15 cellular contexts compared by ENCODE assay signal in genomic region chr12:54164402-54165145, GRCh38. TPM values are rescaled to one million over a fixed set of nuclear protein-coding genes. Genes with fewer than 3 reads are reported as not detected.
DNase-seq lines count a peak whose midpoint lies in the region; ATAC-seq and TF ChIP-seq lines count a peak whose summit lies in the region.
"Had no signal": no experiment of that assay in that cellular context is flagged by ENCODE, and none has a peak within 500 bp of the region (broad histone marks: within the 10 kb centered on the region; RNA-seq: fewer than 3 reads in every experiment).

No MANE protein-coding gene starts in this region.

- peaks cover 14 to 95% (median 75%) of the 10 kb centered on the region in 11 experiments; a peak in 20 of 22 replicates for H3K27me3 ChIP-seq in BLaER1 treated with 17β-estradiol and CSF1 and Interleukin-3, amounts not matched to agents 10 nM and 100 nM
- H3K27me3 ChIP-seq in A673 (replicated peaks; ENCODE audit: insufficient read depth, low read depth, low read length, poor library complexity) (no peaks in the 10 kb centered on the region), right atrium auricular region (no peaks in the 10 kb centered on the region)

- no peak for TF ChIP-seq CTCF in HEK293 (tag by site-specific recombination; IDR thresholded peaks at IDR 0.05)
- TF ChIP-seq CTCF in A673 (conservative IDR thresholded peaks at IDR 0.05; ENCODE audit: low read depth, low read length) = no peak
- TF ChIP-seq CTCF in right atrium auricular region (IDR thresholded peaks at IDR 0.05) = no peak

- H4K20me1 ChIP-seq in BLaER1 treated with 17β-estradiol and CSF1 and Interleukin-3, amounts not matched to agents 10 nM and 100 nM = peaks cover 0 to 12% (median 0%) of the 10 kb centered on the region in 11 experiments; a peak in 5 of 22 replicates

- DNase-seq in SK-N-MC (ENCODE audit: low read depth, low spot score) (no peak), left kidney (ENCODE audit: low read depth, low spot score) (peak; percentile 93), NCI-H82 (lab: John Stamatoyannopoulos, UW) (no peak), A673 (ENCODE audit: low spot score) (no peak), right atrium auricular region (ENCODE audit: low spot score) (no peak)
- DNase-seq: activated CD4-positive, alpha-beta T cell treated with anti-CD3 and anti-CD28 coated beads, Interleukin-2, amount 50 U/mL, for 1 hour; activated naive CD4-positive, alpha-beta T cell treated with anti-CD3 and anti-CD28 coated beads, Interleukin-2, amount 50 U/mL, for 16 hours; Calu3; GDM1; PC-3; psoas muscle; spleen had no signal

- BruUV-seq in A673 (replicated peaks; lab: Mats Ljungman, UMichigan) = no TSS peak

- H3K27ac ChIP-seq in BLaER1 treated with 17β-estradiol and CSF1 and Interleukin-3, amounts not matched to agents 10 nM and 100 nM = no peak overlapping the region
- H3K27ac ChIP-seq in HEK293 (ENCODE audit: extremely low read depth, low read depth, low read length) = peak overlapping the region; percentile 17; the same call in 1 of the 2 replicates
- H3K27ac ChIP-seq in SK-N-MC = peak overlapping the region; percentile 90
- H3K27ac ChIP-seq in A673 (ENCODE audit: low read depth, low read length, poor library complexity, severe bottlenecking) = no peak overlapping the region
- H3K27ac ChIP-seq in right atrium auricular region = no peak overlapping the region
- H3K27ac ChIP-seq: psoas muscle, spleen had no signal

- 0 out of 22 replicates have a peak overlapping the region, but pooled peaks of 1 of the 11 experiments have one; percentile 9 for H3K9ac ChIP-seq in BLaER1 treated with 17β-estradiol and CSF1 and Interleukin-3, amounts not matched to agents 10 nM and 100 nM
- H3K9ac ChIP-seq in SK-N-MC (ENCODE audit: insufficient read length) = peak overlapping the region; percentile 56

- CTCF ChIA-PET in HEK293 (lab: Yijun Ruan, JAX) (interaction anchor here (0.6 to 1.2 kb wide), 5 partner anchors 8 to 530 kb away, joined by 3 to 6 read pairs (median 3); no protein-coding TSS in a partner anchor), A673 (lab: Charles Lee) (no interaction called here)

- POLR2A ChIA-PET in HEK293 (lab: Yijun Ruan, JAX) = no interaction called here
- POLR2A ChIA-PET in A673 (lab: Charles Lee; ENCODE audit: low non-redundant PET) = no interaction called here

- ATAC-seq in GM18907 (IDR thresholded peaks at IDR 0.05; ENCODE audit: unreplicated experiment) = no peak
- ATAC-seq: PC-3, psoas muscle had no signal

- no peak overlapping the region for H3K4me3 ChIP-seq in BLaER1 treated with 17β-estradiol and CSF1 and Interleukin-3, amounts not matched to agents 10 nM and 100 nM
- H3K4me3 ChIP-seq in HEK293 (ENCODE audit: low read depth, low read length) (no peak overlapping the region), SK-N-MC (peak overlapping the region; percentile 68), A673 (ENCODE audit: low read depth, low read length, poor library complexity, severe bottlenecking) (no peak overlapping the region), right atrium auricular region (no peak overlapping the region)
- H3K4me3 ChIP-seq: psoas muscle, spleen had no signal

- no peaks in the 10 kb centered on the region for H3K9me3 ChIP-seq in BLaER1 treated with 17β-estradiol and CSF1 and Interleukin-3, amounts not matched to agents 10 nM and 100 nM (replicated peaks in 1 of 11)
- H3K9me3 ChIP-seq in HEK293 (ENCODE audit: control insufficient read depth, insufficient read depth, low read depth, low read length) (no peaks in the 10 kb centered on the region), SK-N-MC (ENCODE audit: low read depth, low read length) (no peaks in the 10 kb centered on the region), A673 (ENCODE audit: low read depth, low read length, poor library complexity, severe bottlenecking) (no peaks in the 10 kb centered on the region), right atrium auricular region (no peaks in the 10 kb centered on the region)
- H3K9me3 ChIP-seq: psoas muscle, spleen had no signal

- peaks cover 0 to 8% (median 6%) of the 10 kb centered on the region in 10 experiments; a peak in 11 of 20 replicates for H3K4me1 ChIP-seq in BLaER1 treated with 17β-estradiol and CSF1 and Interleukin-3, amounts not matched to agents 10 nM and 100 nM
- H3K4me1 ChIP-seq in HEK293 (ENCODE audit: control insufficient read depth, insufficient read depth, low read length) (peaks cover 44% of the 10 kb centered on the region), A673 (ENCODE audit: insufficient read depth, low read length, poor library complexity, severe bottlenecking) (peaks cover 33% of the 10 kb centered on the region), right atrium auricular region (peaks cover 0 to 5% of the 10 kb centered on the region in 2 donors)

- peak overlapping the region in 8 of 11 experiments; percentile 9 to 55 (median 38); a peak in 12 of 22 replicates for H3K4me2 ChIP-seq in BLaER1 treated with 17β-estradiol and CSF1 and Interleukin-3, amounts not matched to agents 10 nM and 100 nM

- H3K36me3 ChIP-seq in BLaER1 treated with 17β-estradiol and CSF1 and Interleukin-3, amounts not matched to agents 10 nM and 100 nM = peaks cover 0 to 3% (median 0%) of the 10 kb centered on the region in 11 experiments; a peak in 1 of 22 replicates
- no peaks in the 10 kb centered on the region for H3K36me3 ChIP-seq in HEK293 (ENCODE audit: control insufficient read depth in 2 of 2, insufficient read depth in 1 of 2, low read length in 2 of 2)
- H3K36me3 ChIP-seq in SK-N-MC (ENCODE audit: insufficient read depth, low read length) = no peaks in the 10 kb centered on the region
- no peaks in the 10 kb centered on the region for H3K36me3 ChIP-seq in A673 (ENCODE audit: insufficient read depth, low read length, poor library complexity, severe bottlenecking)
- H3K36me3 ChIP-seq in right atrium auricular region = no peaks in the 10 kb centered on the region

- intact Hi-C loops in A673 (cut with micrococcal nuclease; ENCODE audit: unreplicated experiment) = no loop called here

TF ChIP-seq in HEK293, 187 proteins besides CTCF, POLR2A, EP300 and RAD21 (continues in another document):
- 0 out of 2 replicates have a peak, but pooled peaks have one; percentile 9 for TF ChIP-seq WT1 (tag by site-specific recombination; IDR thresholded peaks at IDR 0.05)
- TF ChIP-seq ZNF521 (tag by site-specific recombination; IDR thresholded peaks at IDR 0.05) = no peak
- TF ChIP-seq ZNF341 (tag by site-specific recombination; IDR thresholded peaks at IDR 0.05; ENCODE audit: low read depth) = peak; percentile 36
- peak; percentile 35; the same call in 1 of the 2 replicates for TF ChIP-seq GLIS1 (tag by site-specific recombination; IDR thresholded peaks at IDR 0.05)
- no peak for TF ChIP-seq ZFP37 (tag by site-specific recombination; IDR thresholded peaks at IDR 0.05)
- no peak for TF ChIP-seq GFI1B (tag by site-specific recombination; IDR thresholded peaks at IDR 0.05)
- 0 out of 2 replicates have a peak, but pooled peaks have one; percentile 33 for TF ChIP-seq ZBTB8A (tag by site-specific recombination; IDR thresholded peaks at IDR 0.05)
- TF ChIP-seq ZNF571 (tag by site-specific recombination; IDR thresholded peaks at IDR 0.05) = no peak
- TF ChIP-seq ZNF394 (tag by site-specific recombination; IDR thresholded peaks at IDR 0.05; ENCODE audit: borderline replicate concordance) = no peak
- TF ChIP-seq IKZF3 (tag by site-specific recombination; IDR thresholded peaks at IDR 0.05) = 0 out of 2 replicates have a peak, but pooled peaks have one; percentile 13
- TF ChIP-seq ZNF335 (tag by site-specific recombination; conservative IDR thresholded peaks at IDR 0.05) = no peak
- TF ChIP-seq SP3 (tag by site-specific recombination; IDR thresholded peaks at IDR 0.05) = no peak
- TF ChIP-seq ZNF600 (tag by site-specific recombination; IDR thresholded peaks at IDR 0.05) = peak; percentile 61; the same call in 1 of the 2 replicates
- no peak for TF ChIP-seq PRDM2 (tag by site-specific recombination; IDR thresholded peaks at IDR 0.05; ENCODE audit: borderline replicate concordance)

RNA-seq across cellular contexts. Expression of gene SMUG1, which starts 24.2 kb away (rescaled TPM):
- total RNA-seq in A673 (2021) = 27.7 and 32.8 TPM in 2 replicates
- total RNA-seq in right atrium auricular region = 10 to 100 TPM; 14.5 to 29.4 TPM

Comparison
In these comparisons a context has a peak if more than half of its experiments do, and no peak if none do; other contexts are left out.
1. H3K27ac ChIP-seq: peak in HEK293 (single experiment) and SK-N-MC (single experiment); none in BLaER1 treated with 17β-estradiol and CSF1 and Interleukin-3, amounts not matched to agents 10 nM and 100 nM (0 of 11), A673 (single experiment) and right atrium auricular region (0 of 2).